In genomic region chr1:247294282-247294681, GRCh38 we compare ENCODE assay signal across 19 cellular contexts. TPM values are rescaled to one million over a fixed set of nuclear protein-coding genes. Genes with fewer than 3 reads are reported as not detected.
DNase-seq lines count a peak whose midpoint lies in the region; ATAC-seq, FAIRE-seq and TF ChIP-seq lines count a peak whose summit lies in the region.
"Had no signal": no experiment of that assay in that cellular context is flagged by ENCODE, and none has a peak within 500 bp of the region (broad histone marks: within the 10 kb centered on the region; RNA-seq: fewer than 3 reads in every experiment).

No MANE protein-coding gene starts in this region.

- H3K36me3 ChIP-seq in BJ (ENCODE audit: control insufficient read depth, insufficient read depth, low read length), result peaks cover 3% of the 10 kb centered on the region; the same call in 1 of the 2 replicates
- H3K36me3 ChIP-seq in H1 (ENCODE audit: control insufficient read depth in 2 of 4, insufficient read depth in 4 of 4, low read length in 3 of 4), result peaks cover 0 to 6% (median under 1%) of the 10 kb centered on the region in 4 experiments; a peak in 3 of 8 replicates
- peaks cover 1% of the 10 kb centered on the region for H3K36me3 ChIP-seq in mesendoderm (ENCODE audit: control insufficient read depth, insufficient read depth, low read length)
- H3K36me3 ChIP-seq: pancreas, thoracic aorta had no signal

- H2BK120ac ChIP-seq in H1 (replicated peaks; ENCODE audit: low read depth, low read length) (peak overlapping the region; percentile 47), mesendoderm (ENCODE audit: low read depth, low read length) (no peak overlapping the region)

- H3K18ac ChIP-seq in H1 (ENCODE audit: extremely low read depth, low read length) (peak overlapping the region; percentile 34; the same call in 1 of the 2 replicates), mesendoderm (ENCODE audit: low read length) (peak overlapping the region; percentile 56)

- H3K4me3 ChIP-seq in BJ (ENCODE audit: low read depth, low read length) (no peak overlapping the region), H1 (ENCODE audit: extremely low read depth in 1 of 4, insufficient read depth in 2 of 4, low read depth in 3 of 4, low read length in 4 of 4) (no peak overlapping the region), mesendoderm (ENCODE audit: low read length) (no peak overlapping the region)
- H3K4me3 ChIP-seq: pancreas, thoracic aorta had no signal

- H3K4me1 ChIP-seq in H1 (replicated peaks in 1 of 4; ENCODE audit: control insufficient read depth in 3 of 4, insufficient read depth in 4 of 4, low read length in 3 of 4) (peaks cover 21 to 51% (median 42%) of the 10 kb centered on the region in 4 experiments), mesendoderm (ENCODE audit: control insufficient read depth, low read depth, low read length) (peaks cover 41% of the 10 kb centered on the region)
- H3K4me1 ChIP-seq: pancreas had no signal

- TF ChIP-seq CTCF in BJ (IDR thresholded peaks at IDR 0.05; ENCODE audit: insufficient read depth, low read depth, low read length) (no peak), H1 (IDR thresholded peaks at IDR 0.05; ENCODE audit: control extremely low read depth in 1 of 3, insufficient read depth in 1 of 3, low read depth in 1 of 3, low read length in 3 of 3) (no peak)

- no peak for TF ChIP-seq POLR2A in H1 (IDR thresholded peaks at IDR 0.05; ENCODE audit: control extremely low read depth in 1 of 2, low read depth in 2 of 2, low read length in 2 of 2)

- H3K4me2 ChIP-seq in H1 (ENCODE audit: insufficient read depth in 1 of 2, low read depth in 2 of 2, low read length in 2 of 2) (peak overlapping the region; percentile 37 to 45; a peak in 2 of 4 replicates), mesendoderm (ENCODE audit: low read length) (no peak overlapping the region)

- H3K27me3 ChIP-seq in BJ (ENCODE audit: control insufficient read depth, insufficient read depth, low read length) (no peaks in the 10 kb centered on the region; the same call in 1 of the 2 replicates), H1 (replicated peaks in 1 of 4; ENCODE audit: control insufficient read depth in 3 of 4, extremely low read depth in 1 of 4, insufficient read depth in 3 of 4, low read length in 3 of 4) (no peaks in the 10 kb centered on the region), mesendoderm (ENCODE audit: insufficient read depth, low read length, poor library complexity) (no peaks in the 10 kb centered on the region)
- H3K27me3 ChIP-seq: pancreas had no signal

- H3K9ac ChIP-seq in H1 (replicated peaks in 1 of 4; ENCODE audit: extremely low read depth in 1 of 4, low read depth in 3 of 4, low read length in 3 of 4) (no peak overlapping the region), mesendoderm (ENCODE audit: low read length) (no peak overlapping the region)

- TF ChIP-seq RAD21 in H1 (IDR thresholded peaks at IDR 0.05 in 1 of 2, conservative IDR thresholded peaks at IDR 0.05 in 1 of 2; ENCODE audit: low read depth in 2 of 2, low read length in 2 of 2), result no peak

- no peak for FAIRE-seq in H1 (lab: Jason Lieb, UNC)
- FAIRE-seq: GM19239, islet of Langerhans, pancreas had no signal

- H2BK15ac ChIP-seq in H1 (ENCODE audit: low read length) (no peak overlapping the region), mesendoderm (replicated peaks; ENCODE audit: low read depth) (no peak overlapping the region)

- H3K14ac ChIP-seq in H1 (ENCODE audit: insufficient read length), result no peak overlapping the region

- H2AK5ac ChIP-seq in H1 (ENCODE audit: low read depth, low read length) (no peak overlapping the region), mesendoderm (ENCODE audit: low read length) (peak overlapping the region; percentile 76)

- H3K79me2 ChIP-seq in H1 (ENCODE audit: control insufficient read depth in 1 of 2, insufficient read depth in 2 of 2, low read length in 2 of 2), result no peaks in the 10 kb centered on the region
- no peaks in the 10 kb centered on the region for H3K79me2 ChIP-seq in mesendoderm (ENCODE audit: control insufficient read depth, insufficient read depth, low read length)

- H2BK12ac ChIP-seq in H1 (ENCODE audit: low read depth, low read length), result peak overlapping the region; percentile 23; the same call in 1 of the 2 replicates

- H3K23ac ChIP-seq in H1 (ENCODE audit: insufficient read length) (no peak overlapping the region), mesendoderm (ENCODE audit: low read length) (no peak overlapping the region)

- H4K8ac ChIP-seq in H1 (ENCODE audit: extremely low read depth, insufficient read depth, low read length) (no peak overlapping the region), mesendoderm (ENCODE audit: low read depth, low read length) (no peak overlapping the region)

- peak overlapping the region; percentile 39 for H4K91ac ChIP-seq in H1 (replicated peaks; ENCODE audit: insufficient read length, low read length)

- H3K4ac ChIP-seq in H1 (replicated peaks; ENCODE audit: insufficient read length, low read depth, low read length), result peak overlapping the region; percentile 10
- H3K4ac ChIP-seq in mesendoderm (ENCODE audit: low read depth, low read length), result peak overlapping the region; percentile 75

- H3K9me3 ChIP-seq in H1 (ENCODE audit: insufficient read depth in 2 of 2, low read depth in 1 of 2, low read length in 1 of 2), result no peaks in the 10 kb centered on the region
- H3K9me3 ChIP-seq: pancreas, thoracic aorta had no signal

- no peaks in the 10 kb centered on the region for H4K20me1 ChIP-seq in H1 (replicated peaks in 1 of 2; ENCODE audit: control insufficient read depth in 1 of 2, insufficient read depth in 2 of 2, low read length in 2 of 2)

- peak overlapping the region; percentile 38; the same call in 1 of the 2 replicates for H2BK20ac ChIP-seq in H1 (ENCODE audit: low read length)

- H4K5ac ChIP-seq in H1 (ENCODE audit: insufficient read length, low read depth, low read length) (no peak overlapping the region), mesendoderm (ENCODE audit: low read length) (no peak overlapping the region)

- H2AFZ ChIP-seq in H1 (ENCODE audit: low read length), result no peak overlapping the region

- DNase-seq in BJ (ENCODE audit: low read depth), result peak; percentile 11
- peak; percentile 88 for DNase-seq in M059J (ENCODE audit: low read depth)
- no peak for DNase-seq in H1 (ENCODE audit: low read depth in 1 of 2, low spot score in 2 of 2)
- peak; percentile 53 for DNase-seq in mesendoderm
- no peak for DNase-seq in stimulated activated CD4-positive, alpha-beta T cell treated with anti-CD3 and anti-CD28 coated beads, Interleukin-2, amount 100 ng/mL, for 24 hours
- DNase-seq in HK-2 (ENCODE audit: unreplicated experiment), result no peak
- no peak for DNase-seq in NCI-H2196 treated with DMSO at 0.1 percent for 48 hours (lab: John Stamatoyannopoulos, UW; ENCODE audit: unreplicated experiment)
- DNase-seq: activated CD4-positive, alpha-beta T cell treated with anti-CD3 and anti-CD28 coated beads for 1 hour; activated naive CD8-positive, alpha-beta T cell treated with anti-CD3 and anti-CD28 coated beads, Interleukin-2, amount 10 ng/mL, durations not matched to agents 7 days and 5 days; DND-41; NCI-H1694 treated with DMSO at 0.1 percent for 48 hours; NCI-H526; pancreas had no signal

- H3K27ac ChIP-seq in H1 (ENCODE audit: low read depth, low read length) (no peak overlapping the region), mesendoderm (ENCODE audit: low read depth, low read length) (peak overlapping the region; percentile 34)
- H3K27ac ChIP-seq: C4-2B, pancreas, thoracic aorta had no signal

- peak overlapping the region; percentile 41; the same call in 1 of the 2 replicates for H2BK5ac ChIP-seq in H1 (ENCODE audit: low read depth, low read length)
- H2BK5ac ChIP-seq in mesendoderm (ENCODE audit: low read length), result no peak overlapping the region

- H3K23me2 ChIP-seq in H1 (ENCODE audit: low read depth, low read length), result no peaks in the 10 kb centered on the region; the same call in 1 of the 2 replicates

- H3K79me1 ChIP-seq in H1 (ENCODE audit: low read depth, low read length), result peaks cover 3% of the 10 kb centered on the region; the same call in 1 of the 2 replicates
- no peaks in the 10 kb centered on the region for H3K79me1 ChIP-seq in mesendoderm (ENCODE audit: low read length)

- no peak for TF ChIP-seq EP300 in H1 (IDR thresholded peaks at IDR 0.05; ENCODE audit: borderline replicate concordance in 1 of 2, low read depth in 2 of 2, low read length in 2 of 2)

- no peak for ATAC-seq in HG03135 (IDR thresholded peaks at IDR 0.05; ENCODE audit: unreplicated experiment)
- ATAC-seq: pancreas had no signal

- WGBS in H1 (ENCODE audit: extremely low coverage in 1 of 2, insufficient coverage in 1 of 2, insufficient read length in 1 of 2, insufficient replicate concordance in 2 of 2, low coverage in 1 of 2, low lambda C conversion rate in 2 of 2, missing lambda C conversion rate in 1 of 2), 2 experiments, result 79% methylated on average over 5 of the region's 5 CpGs; no CpG with 5 or more reads in 1 of the 2 experiments
- no CpG with 5 or more reads among the region's 5 CpGs for WGBS in mesendoderm (ENCODE audit: extremely low coverage, insufficient coverage, low lambda C conversion rate)

- H3K56ac ChIP-seq in H1 (replicated peaks; ENCODE audit: insufficient read length, low read depth, low read length) (no peak overlapping the region), mesendoderm (ENCODE audit: low read length) (peak overlapping the region; percentile 35)

- POLR2A ChIA-PET in BJ (lab: Charles Lee), result no interaction called here
- POLR2A ChIA-PET in H1 (lab: Charles Lee; ENCODE audit: partially characterized antibody), result interaction anchor here (0.8 to 1.3 kb wide), 7 partner anchors 10 to 53 kb away, joined by 3 to 4 read pairs (median 3); no protein-coding TSS in a partner anchor

- CTCF ChIA-PET in BJ (lab: Yijun Ruan, JAX) (interaction anchor here (1.4 kb wide), 1 partner anchor 79 kb away, joined by 5 read pairs; no protein-coding TSS in a partner anchor), H1 (lab: Charles Lee; ENCODE audit: partially characterized antibody) (no interaction called here)

RNA-seq across cellular contexts. Expression of gene ZNF496, which starts 37.4 kb away (rescaled TPM):
- polyA plus RNA-seq in BJ (2011; rRNA removed) (15.1 and 17.8 TPM in 2 replicates), H1 (2011; rRNA removed) (27.9 and 37.9 TPM in 2 replicates)
- 19.6 and 26.8 TPM in 2 replicates for polyA minus RNA-seq in BJ (2011; rRNA and poly(A)+ RNA removed)
- 26.4 and 28.0 TPM in 2 replicates for total RNA-seq in M059J (2014; rRNA removed; shearing (Covaris generic))
- total RNA-seq in H1 (2021; fragmentation: NEBNext Ultra II Directional; extraction: Animal tissue kit (Norgen Biotek cat#: 25700)), result 64.2 and 71.4 TPM in 2 replicates
- polyA plus RNA-seq in H1 (2011; cell fraction: cytosol; rRNA removed), result 42.8 TPM
- 51.4 TPM for polyA plus RNA-seq in H1 (2011; cell fraction: nucleus; rRNA removed)
- 31.0 to 41.1 TPM (median 37.4 TPM) in 4 replicates for polyA plus RNA-seq in H1 (2012, experiment 1 of 2)
- 31.9 TPM for polyA plus RNA-seq in H1 (2012, experiment 2 of 2)
- polyA plus RNA-seq in H1 (2013, experiment 1 of 2), result 25.3 TPM
- polyA plus RNA-seq in H1 (2013, experiment 2 of 2), result 25.6 TPM
- polyA minus RNA-seq in H1 (2011; rRNA and poly(A)+ RNA removed), result 67.6 and 73.6 TPM in 2 replicates
- 49.5 TPM for polyA minus RNA-seq in H1 (2011; cell fraction: cytosol; rRNA and poly(A)+ RNA removed)
- 46.4 TPM for polyA minus RNA-seq in H1 (2011; cell fraction: nucleus; rRNA and poly(A)+ RNA removed)
- 25.4 TPM for polyA plus RNA-seq in mesendoderm (2013, experiment 1 of 2)
- 26.3 TPM for polyA plus RNA-seq in mesendoderm (2013, experiment 2 of 2)

RNA-seq across cellular contexts. Expression of gene VN1R5, which starts 38.4 kb away (rescaled TPM):
- polyA plus RNA-seq in BJ (2011; rRNA removed) (not detected in 2 replicates), H1 (2011; rRNA removed) (not detected in 2 replicates)
- not detected in 2 replicates for polyA minus RNA-seq in BJ (2011; rRNA and poly(A)+ RNA removed)
- total RNA-seq in M059J (2014; rRNA removed; shearing (Covaris generic)), result not detected in 2 replicates
- not detected in 2 replicates for total RNA-seq in H1 (2021; fragmentation: NEBNext Ultra II Directional; extraction: Animal tissue kit (Norgen Biotek cat#: 25700))
- not detected for polyA plus RNA-seq in H1 (2011; cell fraction: cytosol; rRNA removed)
- not detected for polyA plus RNA-seq in H1 (2011; cell fraction: nucleus; rRNA removed)
- not detected in 4 replicates for polyA plus RNA-seq in H1 (2012, experiment 1 of 2)
- polyA plus RNA-seq in H1 (2012, experiment 2 of 2), result not detected
- polyA plus RNA-seq in H1 (2013, experiment 1 of 2), result not detected
- polyA plus RNA-seq in H1 (2013, experiment 2 of 2), result not detected
- polyA minus RNA-seq in H1 (2011; rRNA and poly(A)+ RNA removed), result not detected in 2 replicates
- not detected for polyA minus RNA-seq in H1 (2011; cell fraction: cytosol; rRNA and poly(A)+ RNA removed)
- polyA minus RNA-seq in H1 (2011; cell fraction: nucleus; rRNA and poly(A)+ RNA removed), result not detected
- not detected for polyA plus RNA-seq in mesendoderm (2013, experiment 1 of 2)
- not detected for polyA plus RNA-seq in mesendoderm (2013, experiment 2 of 2)
- total RNA-seq: activated naive CD8-positive, alpha-beta T cell treated with anti-CD3 and anti-CD28 coated beads, Interleukin-2, amount 10 ng/mL, durations not matched to agents 7 days and 5 days; pancreas; T-helper 1 cell treated with Interleukin-12 subunit alpha and Interleukin-12 subunit beta and Interleukin-4 antibody, amounts not matched to agents 30 ng/mL and 1 ng/mL, for 36 hours; thoracic aorta had no signal
- polyA plus RNA-seq: pancreas had no signal

Comparison
In these comparisons a context has a peak if more than half of its experiments do, and no peak if none do; other contexts are left out.
1. DNase-seq: peak in BJ (single experiment), M059J (single experiment) and mesendoderm (single experiment); none in H1 (0 of 2), stimulated activated CD4-positive, alpha-beta T cell treated with anti-CD3 and anti-CD28 coated beads, Interleukin-2, amount 100 ng/mL, for 24 hours (0 of 2), HK-2 (single experiment) and NCI-H2196 treated with DMSO at 0.1 percent for 48 hours (single experiment).